Comparison of ENCODE assay signal across 1 cellular context in the genomic region with DNA sequence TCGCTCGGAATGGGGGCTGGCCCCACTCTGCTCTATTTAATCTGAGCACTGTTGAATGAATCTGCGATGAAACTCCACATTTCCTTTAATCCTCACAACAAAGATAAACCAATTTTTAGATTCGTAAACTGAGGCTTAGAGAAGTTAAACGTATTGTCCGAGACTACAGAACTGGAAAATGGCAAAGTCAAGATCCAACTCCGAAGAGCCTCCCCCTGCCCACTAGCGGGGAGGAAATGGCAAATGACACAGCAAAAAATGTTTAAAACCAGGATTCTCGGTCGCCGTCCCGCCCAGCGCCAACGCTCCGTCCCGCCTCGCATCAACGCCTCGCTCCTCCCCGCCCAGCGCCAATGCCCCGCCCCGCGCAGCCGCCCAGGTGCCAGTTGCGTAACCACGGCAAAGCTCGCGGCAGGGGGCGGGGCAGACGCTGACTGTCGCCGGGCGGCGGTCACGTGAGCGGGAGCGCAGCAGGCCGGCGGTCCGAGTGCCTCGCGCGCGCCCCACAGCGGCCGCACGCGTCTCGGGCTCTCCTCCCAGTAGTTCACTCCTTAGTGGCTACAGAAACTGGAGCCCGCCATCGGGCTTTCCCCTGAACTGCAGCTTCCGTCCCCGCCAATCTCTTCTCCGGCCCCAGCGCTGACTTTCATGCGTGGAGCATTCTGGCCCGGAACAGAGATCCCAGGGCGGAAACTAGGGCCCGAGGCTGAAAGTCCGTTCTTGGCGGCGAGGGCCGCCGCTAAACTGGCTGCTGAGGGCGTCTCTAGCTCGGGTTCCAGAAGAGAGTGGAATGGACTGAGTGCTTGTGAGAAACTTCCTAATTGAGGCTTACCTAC.
A peak's percentile ranks its signal among the peaks of the same experiment; 100 is the strongest.
TF ChIP-seq lines count a peak whose summit lies in the region.

No MANE protein-coding gene starts in this region.

TF ChIP-seq in HepG2, 621 proteins besides CTCF, POLR2A, EP300 and RAD21 (continued from another document and continues in another):
- TF ChIP-seq, protein P1, sequence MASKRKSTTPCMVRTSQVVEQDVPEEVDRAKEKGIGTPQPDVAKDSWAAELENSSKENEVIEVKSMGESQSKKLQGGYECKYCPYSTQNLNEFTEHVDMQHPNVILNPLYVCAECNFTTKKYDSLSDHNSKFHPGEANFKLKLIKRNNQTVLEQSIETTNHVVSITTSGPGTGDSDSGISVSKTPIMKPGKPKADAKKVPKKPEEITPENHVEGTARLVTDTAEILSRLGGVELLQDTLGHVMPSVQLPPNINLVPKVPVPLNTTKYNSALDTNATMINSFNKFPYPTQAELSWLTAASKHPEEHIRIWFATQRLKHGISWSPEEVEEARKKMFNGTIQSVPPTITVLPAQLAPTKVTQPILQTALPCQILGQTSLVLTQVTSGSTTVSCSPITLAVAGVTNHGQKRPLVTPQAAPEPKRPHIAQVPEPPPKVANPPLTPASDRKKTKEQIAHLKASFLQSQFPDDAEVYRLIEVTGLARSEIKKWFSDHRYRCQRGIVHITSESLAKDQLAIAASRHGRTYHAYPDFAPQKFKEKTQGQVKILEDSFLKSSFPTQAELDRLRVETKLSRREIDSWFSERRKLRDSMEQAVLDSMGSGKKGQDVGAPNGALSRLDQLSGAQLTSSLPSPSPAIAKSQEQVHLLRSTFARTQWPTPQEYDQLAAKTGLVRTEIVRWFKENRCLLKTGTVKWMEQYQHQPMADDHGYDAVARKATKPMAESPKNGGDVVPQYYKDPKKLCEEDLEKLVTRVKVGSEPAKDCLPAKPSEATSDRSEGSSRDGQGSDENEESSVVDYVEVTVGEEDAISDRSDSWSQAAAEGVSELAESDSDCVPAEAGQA (IDR thresholded peaks at IDR 0.05; ENCODE audit: low read depth) = 0 out of 2 replicates have a peak, but pooled peaks have one; percentile 56
- TF ChIP-seq, protein P1 (CRISPR knock-in tag; IDR thresholded peaks at IDR 0.05; ENCODE audit: borderline replicate concordance) = no peak
- TF ChIP-seq DPF2 (CRISPR knock-in tag; IDR thresholded peaks at IDR 0.05; ENCODE audit: borderline replicate concordance, low read depth) = no peak; the same call in 1 of the 2 replicates
- TF ChIP-seq ZNF431 (CRISPR knock-in tag; IDR thresholded peaks at IDR 0.05; ENCODE audit: borderline replicate concordance, low read depth) = peak; percentile 27; the same call in 1 of the 2 replicates
- no peak for TF ChIP-seq SUZ12 (IDR thresholded peaks at IDR 0.05; ENCODE audit: low read depth, low read length)
- peak; percentile 58; the same call in 1 of the 2 replicates for TF ChIP-seq CREB1 (IDR thresholded peaks at IDR 0.05)
- 0 out of 2 replicates have a peak, but pooled peaks have one; percentile 21 for TF ChIP-seq CREB1 (CRISPR knock-in tag; IDR thresholded peaks at IDR 0.05)
- TF ChIP-seq, protein P2, sequence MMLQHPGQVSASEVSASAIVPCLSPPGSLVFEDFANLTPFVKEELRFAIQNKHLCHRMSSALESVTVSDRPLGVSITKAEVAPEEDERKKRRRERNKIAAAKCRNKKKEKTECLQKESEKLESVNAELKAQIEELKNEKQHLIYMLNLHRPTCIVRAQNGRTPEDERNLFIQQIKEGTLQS (CRISPR knock-in tag; IDR thresholded peaks at IDR 0.05) = peak; percentile 46; the same call in 1 of the 2 replicates
- TF ChIP-seq, protein P3, sequence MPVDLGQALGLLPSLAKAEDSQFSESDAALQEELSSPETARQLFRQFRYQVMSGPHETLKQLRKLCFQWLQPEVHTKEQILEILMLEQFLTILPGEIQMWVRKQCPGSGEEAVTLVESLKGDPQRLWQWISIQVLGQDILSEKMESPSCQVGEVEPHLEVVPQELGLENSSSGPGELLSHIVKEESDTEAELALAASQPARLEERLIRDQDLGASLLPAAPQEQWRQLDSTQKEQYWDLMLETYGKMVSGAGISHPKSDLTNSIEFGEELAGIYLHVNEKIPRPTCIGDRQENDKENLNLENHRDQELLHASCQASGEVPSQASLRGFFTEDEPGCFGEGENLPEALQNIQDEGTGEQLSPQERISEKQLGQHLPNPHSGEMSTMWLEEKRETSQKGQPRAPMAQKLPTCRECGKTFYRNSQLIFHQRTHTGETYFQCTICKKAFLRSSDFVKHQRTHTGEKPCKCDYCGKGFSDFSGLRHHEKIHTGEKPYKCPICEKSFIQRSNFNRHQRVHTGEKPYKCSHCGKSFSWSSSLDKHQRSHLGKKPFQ (CRISPR knock-in tag; IDR thresholded peaks at IDR 0.05; ENCODE audit: insufficient replicate concordance) = no peak
- TF ChIP-seq ZNF34 (CRISPR knock-in tag; IDR thresholded peaks at IDR 0.05; ENCODE audit: borderline replicate concordance) = no peak
- TF ChIP-seq, protein P4, sequence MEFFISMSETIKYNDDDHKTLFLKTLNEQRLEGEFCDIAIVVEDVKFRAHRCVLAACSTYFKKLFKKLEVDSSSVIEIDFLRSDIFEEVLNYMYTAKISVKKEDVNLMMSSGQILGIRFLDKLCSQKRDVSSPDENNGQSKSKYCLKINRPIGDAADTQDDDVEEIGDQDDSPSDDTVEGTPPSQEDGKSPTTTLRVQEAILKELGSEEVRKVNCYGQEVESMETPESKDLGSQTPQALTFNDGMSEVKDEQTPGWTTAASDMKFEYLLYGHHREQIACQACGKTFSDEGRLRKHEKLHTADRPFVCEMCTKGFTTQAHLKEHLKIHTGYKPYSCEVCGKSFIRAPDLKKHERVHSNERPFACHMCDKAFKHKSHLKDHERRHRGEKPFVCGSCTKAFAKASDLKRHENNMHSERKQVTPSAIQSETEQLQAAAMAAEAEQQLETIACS (CRISPR knock-in tag; IDR thresholded peaks at IDR 0.05) = 0 out of 2 replicates have a peak, but pooled peaks have one; percentile 34
- TF ChIP-seq HOXD1 (CRISPR knock-in tag; IDR thresholded peaks at IDR 0.05) = peak; percentile 67; the same call in 1 of the 2 replicates
- TF ChIP-seq, protein P5, sequence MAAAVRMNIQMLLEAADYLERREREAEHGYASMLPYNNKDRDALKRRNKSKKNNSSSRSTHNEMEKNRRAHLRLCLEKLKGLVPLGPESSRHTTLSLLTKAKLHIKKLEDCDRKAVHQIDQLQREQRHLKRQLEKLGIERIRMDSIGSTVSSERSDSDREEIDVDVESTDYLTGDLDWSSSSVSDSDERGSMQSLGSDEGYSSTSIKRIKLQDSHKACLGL (CRISPR knock-in tag; IDR thresholded peaks at IDR 0.05) = no peak; the same call in 1 of the 2 replicates
- peak; percentile 69 for TF ChIP-seq HNRNPK (IDR thresholded peaks at IDR 0.05; ENCODE audit: low read depth, low read length, poor library complexity, severe bottlenecking)
- TF ChIP-seq GABPA (IDR thresholded peaks at IDR 0.05; ENCODE audit: low read depth, low read length) = no peak
- no peak for TF ChIP-seq GABPA (CRISPR knock-in tag; IDR thresholded peaks at IDR 0.05; ENCODE audit: low read depth)
- peak; percentile 93; the same call in 1 of the 2 replicates for TF ChIP-seq ZNF619 (CRISPR knock-in tag; IDR thresholded peaks at IDR 0.05)
- TF ChIP-seq ZNF737 (CRISPR knock-in tag; IDR thresholded peaks at IDR 0.05; ENCODE audit: borderline replicate concordance) = no peak
- TF ChIP-seq SRSF1 (optimal IDR thresholded peaks at IDR 0.05; ENCODE audit: low read depth, low read length) = peak; percentile 43
- TF ChIP-seq MAF1 (CRISPR knock-in tag; IDR thresholded peaks at IDR 0.05; ENCODE audit: borderline replicate concordance) = no peak
- TF ChIP-seq ADNP (CRISPR knock-in tag; IDR thresholded peaks at IDR 0.05) = no peak
- TF ChIP-seq ZNF180 (CRISPR knock-in tag; IDR thresholded peaks at IDR 0.05; ENCODE audit: borderline replicate concordance, low read depth) = no peak
- peak; percentile 76 for TF ChIP-seq ZNF331 (CRISPR knock-in tag; IDR thresholded peaks at IDR 0.05)
- TF ChIP-seq ZNF547 (CRISPR knock-in tag; IDR thresholded peaks at IDR 0.05) = peak; percentile 81
- TF ChIP-seq KDM6A (CRISPR knock-in tag; IDR thresholded peaks at IDR 0.05; ENCODE audit: low read depth) = peak; percentile 34; the same call in 1 of the 2 replicates
- TF ChIP-seq ZNF138 (CRISPR knock-in tag; IDR thresholded peaks at IDR 0.05; ENCODE audit: low read depth) = 0 out of 2 replicates have a peak, but pooled peaks have one; percentile 50
- no peak; the same call in 1 of the 2 replicates for TF ChIP-seq KDM5A (IDR thresholded peaks at IDR 0.05; ENCODE audit: borderline replicate concordance, low read length)
- TF ChIP-seq, protein P6, sequence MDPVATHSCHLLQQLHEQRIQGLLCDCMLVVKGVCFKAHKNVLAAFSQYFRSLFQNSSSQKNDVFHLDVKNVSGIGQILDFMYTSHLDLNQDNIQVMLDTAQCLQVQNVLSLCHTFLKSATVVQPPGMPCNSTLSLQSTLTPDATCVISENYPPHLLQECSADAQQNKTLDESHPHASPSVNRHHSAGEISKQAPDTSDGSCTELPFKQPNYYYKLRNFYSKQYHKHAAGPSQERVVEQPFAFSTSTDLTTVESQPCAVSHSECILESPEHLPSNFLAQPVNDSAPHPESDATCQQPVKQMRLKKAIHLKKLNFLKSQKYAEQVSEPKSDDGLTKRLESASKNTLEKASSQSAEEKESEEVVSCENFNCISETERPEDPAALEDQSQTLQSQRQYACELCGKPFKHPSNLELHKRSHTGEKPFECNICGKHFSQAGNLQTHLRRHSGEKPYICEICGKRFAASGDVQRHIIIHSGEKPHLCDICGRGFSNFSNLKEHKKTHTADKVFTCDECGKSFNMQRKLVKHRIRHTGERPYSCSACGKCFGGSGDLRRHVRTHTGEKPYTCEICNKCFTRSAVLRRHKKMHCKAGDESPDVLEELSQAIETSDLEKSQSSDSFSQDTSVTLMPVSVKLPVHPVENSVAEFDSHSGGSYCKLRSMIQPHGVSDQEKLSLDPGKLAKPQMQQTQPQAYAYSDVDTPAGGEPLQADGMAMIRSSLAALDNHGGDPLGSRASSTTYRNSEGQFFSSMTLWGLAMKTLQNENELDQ (CRISPR knock-in tag; IDR thresholded peaks at IDR 0.05; ENCODE audit: borderline replicate concordance) = no peak
- no peak for TF ChIP-seq ZNF3 (CRISPR knock-in tag; IDR thresholded peaks at IDR 0.05)
- 0 out of 2 replicates have a peak, but pooled peaks have one; percentile 35 for TF ChIP-seq ARHGAP35 (CRISPR knock-in tag; IDR thresholded peaks at IDR 0.05; ENCODE audit: borderline replicate concordance)
- TF ChIP-seq XRCC5 (optimal IDR thresholded peaks at IDR 0.05; ENCODE audit: low read length) = peak; percentile 97
- TF ChIP-seq, protein P7, sequence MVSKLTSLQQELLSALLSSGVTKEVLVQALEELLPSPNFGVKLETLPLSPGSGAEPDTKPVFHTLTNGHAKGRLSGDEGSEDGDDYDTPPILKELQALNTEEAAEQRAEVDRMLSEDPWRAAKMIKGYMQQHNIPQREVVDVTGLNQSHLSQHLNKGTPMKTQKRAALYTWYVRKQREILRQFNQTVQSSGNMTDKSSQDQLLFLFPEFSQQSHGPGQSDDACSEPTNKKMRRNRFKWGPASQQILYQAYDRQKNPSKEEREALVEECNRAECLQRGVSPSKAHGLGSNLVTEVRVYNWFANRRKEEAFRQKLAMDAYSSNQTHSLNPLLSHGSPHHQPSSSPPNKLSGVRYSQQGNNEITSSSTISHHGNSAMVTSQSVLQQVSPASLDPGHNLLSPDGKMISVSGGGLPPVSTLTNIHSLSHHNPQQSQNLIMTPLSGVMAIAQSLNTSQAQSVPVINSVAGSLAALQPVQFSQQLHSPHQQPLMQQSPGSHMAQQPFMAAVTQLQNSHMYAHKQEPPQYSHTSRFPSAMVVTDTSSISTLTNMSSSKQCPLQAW (CRISPR knock-in tag; IDR thresholded peaks at IDR 0.05) = peak; percentile 91
- no peak for TF ChIP-seq KAT2B (IDR thresholded peaks at IDR 0.05; ENCODE audit: borderline replicate concordance, low read depth, low read length)
- TF ChIP-seq SOX6 (IDR thresholded peaks at IDR 0.05) = no peak
- TF ChIP-seq SOX6 (CRISPR knock-in tag; IDR thresholded peaks at IDR 0.05) = peak; percentile 59; the same call in 1 of the 2 replicates
- peak; percentile 66; the same call in 1 of the 2 replicates for TF ChIP-seq SIN3A (IDR thresholded peaks at IDR 0.05; ENCODE audit: borderline replicate concordance, low read depth, low read length)
- no peak for TF ChIP-seq ZNF230 (CRISPR knock-in tag; IDR thresholded peaks at IDR 0.05)
- TF ChIP-seq SMARCE1 (IDR thresholded peaks at IDR 0.05; ENCODE audit: borderline replicate concordance) = no peak
- TF ChIP-seq, protein P8, sequence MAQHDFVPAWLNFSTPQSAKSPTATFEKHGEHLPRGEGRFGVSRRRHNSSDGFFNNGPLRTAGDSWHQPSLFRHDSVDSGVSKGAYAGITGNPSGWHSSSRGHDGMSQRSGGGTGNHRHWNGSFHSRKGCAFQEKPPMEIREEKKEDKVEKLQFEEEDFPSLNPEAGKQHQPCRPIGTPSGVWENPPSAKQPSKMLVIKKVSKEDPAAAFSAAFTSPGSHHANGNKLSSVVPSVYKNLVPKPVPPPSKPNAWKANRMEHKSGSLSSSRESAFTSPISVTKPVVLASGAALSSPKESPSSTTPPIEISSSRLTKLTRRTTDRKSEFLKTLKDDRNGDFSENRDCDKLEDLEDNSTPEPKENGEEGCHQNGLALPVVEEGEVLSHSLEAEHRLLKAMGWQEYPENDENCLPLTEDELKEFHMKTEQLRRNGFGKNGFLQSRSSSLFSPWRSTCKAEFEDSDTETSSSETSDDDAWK (CRISPR knock-in tag; IDR thresholded peaks at IDR 0.05) = no peak
- TF ChIP-seq HDAC6 (IDR thresholded peaks at IDR 0.05; ENCODE audit: low read depth, low read length) = no peak
- TF ChIP-seq ZNF747 (CRISPR knock-in tag; IDR thresholded peaks at IDR 0.05; ENCODE audit: borderline replicate concordance) = peak; percentile 88; the same call in 1 of the 2 replicates
- TF ChIP-seq MAFK (conservative IDR thresholded peaks at IDR 0.05 in 1 of 2, IDR thresholded peaks at IDR 0.05 in 1 of 2; ENCODE audit: low read length in 2 of 2) = peak; percentile 73 to 87
- peak in 1 of 2 experiments; percentile 86; a peak in 1 of 4 replicates for TF ChIP-seq KLF16 (CRISPR knock-in tag; IDR thresholded peaks at IDR 0.05)
- TF ChIP-seq, protein P9, sequence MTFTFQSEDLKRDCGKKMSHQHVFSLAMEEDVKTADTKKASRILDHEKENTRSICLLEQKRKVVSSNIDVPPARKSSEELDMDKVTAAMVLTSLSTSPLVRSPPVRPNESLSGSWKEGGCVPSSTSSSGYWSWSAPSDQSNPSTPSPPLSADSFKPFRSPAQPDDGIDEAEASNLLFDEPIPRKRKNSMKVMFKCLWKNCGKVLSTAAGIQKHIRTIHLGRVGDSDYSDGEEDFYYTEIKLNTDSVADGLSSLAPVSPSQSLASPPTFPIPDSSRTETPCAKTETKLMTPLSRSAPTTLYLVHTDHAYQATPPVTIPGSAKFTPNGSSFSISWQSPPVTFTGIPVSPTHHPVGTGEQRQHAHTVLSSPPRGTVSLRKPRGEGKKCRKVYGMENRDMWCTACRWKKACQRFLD (CRISPR knock-in tag; IDR thresholded peaks at IDR 0.05; ENCODE audit: borderline replicate concordance) = peak; percentile 72; the same call in 1 of the 2 replicates
